10 cellular contexts compared by ENCODE assay signal in genomic region chr5:8843766-8844165, GRCh38.
DNase-seq lines count a peak whose midpoint lies in the region; ATAC-seq, FAIRE-seq and TF ChIP-seq lines count a peak whose summit lies in the region.
"Had no signal": no experiment of that assay in that cellular context is flagged by ENCODE, and none has a peak within 500 bp of the region (broad histone marks: within the 10 kb centered on the region; RNA-seq: fewer than 3 reads in every experiment).

No MANE protein-coding gene starts in this region.

- no peak overlapping the region for H3K23ac ChIP-seq in H1 (ENCODE audit: insufficient read length)

- FAIRE-seq in H1 (lab: Jason Lieb, UNC) (no peak), GM12891 (lab: Jason Lieb, UNC) (no peak)

- H2AFZ ChIP-seq in H1 (ENCODE audit: low read length) = 0 out of 2 replicates have a peak overlapping the region, but pooled peaks have one; percentile 10

- H3K79me2 ChIP-seq in H1 (ENCODE audit: control insufficient read depth in 1 of 2, insufficient read depth in 2 of 2, low read length in 2 of 2) = no peaks in the 10 kb centered on the region

- CTCF ChIA-PET in H1 (lab: Charles Lee; ENCODE audit: partially characterized antibody) = interaction anchor here (0.8 to 5.5 kb wide), 8 partner anchors 14 to 152 kb away, joined by 3 to 32 read pairs (median 4); no protein-coding TSS in a partner anchor

- no peak overlapping the region for H3K9ac ChIP-seq in H1 (replicated peaks in 1 of 4; ENCODE audit: extremely low read depth in 1 of 4, low read depth in 3 of 4, low read length in 3 of 4)

- H3K36me3 ChIP-seq in H1 (ENCODE audit: control insufficient read depth in 2 of 4, insufficient read depth in 4 of 4, low read length in 3 of 4) = no peaks in the 10 kb centered on the region

- peak; percentile 62 for DNase-seq in AG08395 (ENCODE audit: low spot score)
- peak; percentile 83 for DNase-seq in NCI-H2107 (lab: John Stamatoyannopoulos, UW)
- no peak for DNase-seq in H1 (ENCODE audit: low read depth in 1 of 2, low spot score in 2 of 2)
- DNase-seq in midbrain (lab: John Stamatoyannopoulos, UW) = peak; percentile 62
- DNase-seq in GM13977 (ENCODE audit: low spot score) = no peak
- DNase-seq in GM12891 (ENCODE audit: insufficient read length, low spot score) = no peak
- no peak for DNase-seq in CD1c-positive myeloid dendritic cell (ENCODE audit: extremely low spot score)
- DNase-seq: CD4-positive, CD25-positive, alpha-beta regulatory T cell had no signal

- POLR2A ChIA-PET in H1 (lab: Charles Lee; ENCODE audit: partially characterized antibody) = no interaction called here

- TF ChIP-seq CTCF in H1 (IDR thresholded peaks at IDR 0.05; ENCODE audit: control extremely low read depth in 1 of 3, insufficient read depth in 1 of 3, low read depth in 1 of 3, low read length in 3 of 3) (no peak), GM13977 (IDR thresholded peaks at IDR 0.05; ENCODE audit: extremely low read depth, insufficient read depth, missing control alignments) (no peak)

- TF ChIP-seq EP300 in H1 (IDR thresholded peaks at IDR 0.05; ENCODE audit: borderline replicate concordance in 1 of 2, low read depth in 2 of 2, low read length in 2 of 2) = no peak

- H3K56ac ChIP-seq in H1 (replicated peaks; ENCODE audit: insufficient read length, low read depth, low read length) = no peak overlapping the region

- H3K4me1 ChIP-seq in H1 (replicated peaks in 1 of 4; ENCODE audit: control insufficient read depth in 3 of 4, insufficient read depth in 4 of 4, low read length in 3 of 4) = no peaks in the 10 kb centered on the region; a peak in 1 of 7 replicates

- no peak overlapping the region for H2BK15ac ChIP-seq in H1 (ENCODE audit: low read length)

- H3K27me3 ChIP-seq in H1 (replicated peaks in 1 of 4; ENCODE audit: control insufficient read depth in 3 of 4, extremely low read depth in 1 of 4, insufficient read depth in 3 of 4, low read length in 3 of 4) = no peaks in the 10 kb centered on the region; a peak in 1 of 7 replicates

- TF ChIP-seq RAD21 in H1 (IDR thresholded peaks at IDR 0.05 in 1 of 2, conservative IDR thresholded peaks at IDR 0.05 in 1 of 2; ENCODE audit: low read depth in 2 of 2, low read length in 2 of 2) = no peak

- no peak overlapping the region for H3K14ac ChIP-seq in H1 (ENCODE audit: insufficient read length)

- no peaks in the 10 kb centered on the region for H3K23me2 ChIP-seq in H1 (ENCODE audit: low read depth, low read length)

- H2BK12ac ChIP-seq in H1 (ENCODE audit: low read depth, low read length) = no peak overlapping the region

- no peak overlapping the region for H4K5ac ChIP-seq in H1 (ENCODE audit: insufficient read length, low read depth, low read length)

- in situ Hi-C loops in GM13977 (cut with MboI; ENCODE audit: low pct_unique_long_range_greater_than_20kb, low sequenced_read_pairs, unreplicated experiment) = no loop called here

- no peak overlapping the region for H2BK5ac ChIP-seq in H1 (ENCODE audit: low read depth, low read length)

- no peak for TF ChIP-seq POLR2A in H1 (IDR thresholded peaks at IDR 0.05; ENCODE audit: control extremely low read depth in 1 of 2, low read depth in 2 of 2, low read length in 2 of 2)
- no peak for TF ChIP-seq POLR2A in GM12891 (IDR thresholded peaks at IDR 0.05; ENCODE audit: low read depth, low read length)

- no peak overlapping the region for H3K18ac ChIP-seq in H1 (ENCODE audit: extremely low read depth, low read length)

- H3K79me1 ChIP-seq in H1 (ENCODE audit: low read depth, low read length) = no peaks in the 10 kb centered on the region

- H3K9me3 ChIP-seq in H1 (ENCODE audit: insufficient read depth in 2 of 2, low read depth in 1 of 2, low read length in 1 of 2) = peaks cover 0 to 11% of the 10 kb centered on the region in 2 experiments; a peak in 1 of 4 replicates

- no peaks in the 10 kb centered on the region for H4K20me1 ChIP-seq in H1 (replicated peaks in 1 of 2; ENCODE audit: control insufficient read depth in 1 of 2, insufficient read depth in 2 of 2, low read length in 2 of 2)

- no peak overlapping the region for H3K4me2 ChIP-seq in H1 (ENCODE audit: insufficient read depth in 1 of 2, low read depth in 2 of 2, low read length in 2 of 2)

- H3K27ac ChIP-seq in H1 (ENCODE audit: low read depth, low read length) = no peak overlapping the region

- no peak for ATAC-seq in GM18498 (IDR thresholded peaks at IDR 0.05; ENCODE audit: unreplicated experiment)
- ATAC-seq: natural killer cell treated with Interleukin-12 subunit alpha and Interleukin-12 subunit beta and Interleukin-15 and Interleukin-18, amount 100 ng/mL, for 72 hours had no signal

- no peak overlapping the region for H2BK20ac ChIP-seq in H1 (ENCODE audit: low read length)

- H4K91ac ChIP-seq in H1 (replicated peaks; ENCODE audit: insufficient read length, low read length) = no peak overlapping the region

- no peak overlapping the region for H3K4ac ChIP-seq in H1 (replicated peaks; ENCODE audit: insufficient read length, low read depth, low read length)

- no peak overlapping the region for H3K4me3 ChIP-seq in H1 (ENCODE audit: extremely low read depth in 1 of 4, insufficient read depth in 2 of 4, low read depth in 3 of 4, low read length in 4 of 4)

- no peak overlapping the region for H2BK120ac ChIP-seq in H1 (replicated peaks; ENCODE audit: low read depth, low read length)

- H2AK5ac ChIP-seq in H1 (ENCODE audit: low read depth, low read length) = no peak overlapping the region

- 91% methylated on average over 7 of the region's 7 CpGs; no CpG with 5 or more reads in 1 of the 2 experiments for WGBS in H1 (ENCODE audit: extremely low coverage in 1 of 2, insufficient coverage in 1 of 2, insufficient read length in 1 of 2, insufficient replicate concordance in 2 of 2, low coverage in 1 of 2, low lambda C conversion rate in 2 of 2, missing lambda C conversion rate in 1 of 2), 2 experiments

- no peak overlapping the region for H4K8ac ChIP-seq in H1 (ENCODE audit: extremely low read depth, insufficient read depth, low read length)

TF ChIP-seq in H1, 55 proteins besides CTCF, POLR2A, EP300 and RAD21:
- no peak for TF ChIP-seq POU5F1 (IDR thresholded peaks at IDR 0.05; ENCODE audit: low read depth, low read length)
- no peak for TF ChIP-seq CTBP2 (IDR thresholded peaks at IDR 0.05; ENCODE audit: borderline replicate concordance, insufficient read depth, insufficient read length, low read length)
- TF ChIP-seq KDM5A (IDR thresholded peaks at IDR 0.05; ENCODE audit: low read length) = no peak
- TF ChIP-seq SP4 (IDR thresholded peaks at IDR 0.05; ENCODE audit: low read length) = no peak
- no peak for TF ChIP-seq SP1 (IDR thresholded peaks at IDR 0.05; ENCODE audit: low read depth, low read length)
- no peak for TF ChIP-seq GTF2F1 (IDR thresholded peaks at IDR 0.05; ENCODE audit: borderline replicate concordance, low read depth, low read length)
- no peak for TF ChIP-seq JUND (IDR thresholded peaks at IDR 0.05; ENCODE audit: low read length)
- no peak for TF ChIP-seq CHD1 (IDR thresholded peaks at IDR 0.05; ENCODE audit: low read depth, low read length)
- no peak for TF ChIP-seq NRF1 (IDR thresholded peaks at IDR 0.05; ENCODE audit: low read depth, low read length)
- no peak for TF ChIP-seq CHD2 (IDR thresholded peaks at IDR 0.05; ENCODE audit: low read length)
- TF ChIP-seq TCF12 (IDR thresholded peaks at IDR 0.05; ENCODE audit: low read depth, low read length) = no peak
- no peak for TF ChIP-seq TBP (IDR thresholded peaks at IDR 0.05; ENCODE audit: low read depth, low read length)
- no peak for TF ChIP-seq BCL11A (IDR thresholded peaks at IDR 0.05; ENCODE audit: low read depth in 2 of 2, low read length in 2 of 2)
- no peak for TF ChIP-seq CREB1 (IDR thresholded peaks at IDR 0.05)
- TF ChIP-seq SRF (IDR thresholded peaks at IDR 0.05; ENCODE audit: low read depth, low read length) = no peak
- TF ChIP-seq RBBP5 (IDR thresholded peaks at IDR 0.05; ENCODE audit: borderline replicate concordance, low read depth, low read length) = no peak
- no peak for TF ChIP-seq SAP30 (IDR thresholded peaks at IDR 0.05; ENCODE audit: insufficient read depth, insufficient replicate concordance, low read length)
- TF ChIP-seq ZNF274 (IDR thresholded peaks at IDR 0.05; ENCODE audit: borderline replicate concordance, extremely low read depth, low read length) = no peak
TF ChIP-seq in H1: peak in this region for 0.

TF ChIP-seq in GM12891, 5 proteins besides CTCF, POLR2A, EP300 and RAD21:
- no peak for TF ChIP-seq PAX5 (IDR thresholded peaks at IDR 0.05; ENCODE audit: insufficient read depth, low read length, severe bottlenecking)
- no peak for TF ChIP-seq SPI1 (IDR thresholded peaks at IDR 0.05; ENCODE audit: low read depth, low read length)
- no peak for TF ChIP-seq TAF1 (IDR thresholded peaks at IDR 0.05; ENCODE audit: low read depth, low read length)
- TF ChIP-seq POLR2AphosphoS5 (IDR thresholded peaks at IDR 0.05; ENCODE audit: low read depth, low read length) = no peak
- no peak for TF ChIP-seq POU2F2 (IDR thresholded peaks at IDR 0.05; ENCODE audit: low read depth, low read length)

Comparison
In these comparisons a context has a peak if more than half of its experiments do, and no peak if none do; other contexts are left out.
1. DNase-seq: peak in AG08395 (single experiment), NCI-H2107 (single experiment) and midbrain (single experiment); none in H1 (0 of 2), GM13977 (single experiment), GM12891 (single experiment) and CD1c-positive myeloid dendritic cell (single experiment).